Comparison of ENCODE assay signal across 25 cellular contexts in the genomic region with DNA sequence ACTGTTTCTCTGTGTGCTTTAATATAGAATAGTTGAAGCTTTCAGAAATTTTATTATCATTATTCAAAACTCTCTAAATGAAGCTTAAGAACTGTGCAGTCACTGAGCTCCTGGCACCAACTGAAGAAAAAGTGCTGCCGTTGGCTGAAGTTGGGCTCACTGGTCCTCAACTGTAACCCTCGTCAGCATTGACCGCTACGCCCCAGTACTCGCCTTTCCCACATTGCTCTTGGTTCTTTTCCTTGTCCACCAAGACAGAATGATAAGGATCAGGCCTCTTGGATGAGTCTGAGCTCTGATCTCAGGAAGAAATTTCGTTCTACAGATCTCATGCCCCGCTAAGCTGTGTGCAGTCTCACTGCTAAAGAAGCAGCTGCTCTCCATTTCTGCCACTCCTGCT. TPM values are rescaled to one million over a fixed set of nuclear protein-coding genes. Genes with fewer than 3 reads are reported as not detected.
DNase-seq lines count a peak whose midpoint lies in the region; ATAC-seq and TF ChIP-seq lines count a peak whose summit lies in the region.
"Had no signal": no experiment of that assay in that cellular context is flagged by ENCODE, and none has a peak within 500 bp of the region (broad histone marks: within the 10 kb centered on the region; RNA-seq: fewer than 3 reads in every experiment).

No MANE protein-coding gene starts in this region.

- TF ChIP-seq CTCF in Calu3 (IDR thresholded peaks at IDR 0.05; ENCODE audit: unreplicated experiment): no peak
- no peak for TF ChIP-seq CTCF in mucosa of descending colon (IDR thresholded peaks at IDR 0.05)

- H3K36me3 Mint-ChIP-seq in Calu3 (ENCODE audit: insufficient read depth, unreplicated experiment): peaks cover 18% of the 10 kb centered on the region
- H3K36me3 Mint-ChIP-seq in activated T-helper 1 cell treated with anti-CD3 and anti-CD28 coated beads, Interleukin-12 subunit alpha, Interleukin-12 subunit beta, Interleukin-2, Interleukin-4 antibody, amounts not matched to agents 30 ng/mL and 10 ng/mL and 1 ng/mL, durations not matched to agents 14 hours and 24 hours and 36 hours (ENCODE audit: low read depth): peaks cover 10% of the 10 kb centered on the region

- no peaks in the 10 kb centered on the region for H3K27me3 Mint-ChIP-seq in Calu3 (ENCODE audit: unreplicated experiment)
- peaks cover 5% of the 10 kb centered on the region for H3K27me3 Mint-ChIP-seq in activated T-helper 1 cell treated with anti-CD3 and anti-CD28 coated beads, Interleukin-12 subunit alpha, Interleukin-12 subunit beta, Interleukin-2, Interleukin-4 antibody, amounts not matched to agents 30 ng/mL and 10 ng/mL and 1 ng/mL, durations not matched to agents 14 hours and 24 hours and 36 hours (ENCODE audit: insufficient read depth)

- CTCF ChIA-PET in Calu3 (lab: Charles Lee): no interaction called here

- no peaks in the 10 kb centered on the region for H3K9me3 Mint-ChIP-seq in Calu3 (ENCODE audit: low read depth, unreplicated experiment)
- no peaks in the 10 kb centered on the region for H3K9me3 Mint-ChIP-seq in activated T-helper 1 cell treated with anti-CD3 and anti-CD28 coated beads, Interleukin-12 subunit alpha, Interleukin-12 subunit beta, Interleukin-2, Interleukin-4 antibody, amounts not matched to agents 30 ng/mL and 10 ng/mL and 1 ng/mL, durations not matched to agents 14 hours and 24 hours and 36 hours
- H3K9me3 Mint-ChIP-seq: CD4-positive, alpha-beta T cell; IgD-negative memory B cell had no signal

- no peaks in the 10 kb centered on the region for H3K36me3 ChIP-seq in mucosa of descending colon (ENCODE audit: low read depth)

- no peak overlapping the region for H3K4me3 Mint-ChIP-seq in Calu3 (ENCODE audit: low read depth, unreplicated experiment)
- no peak overlapping the region for H3K4me3 Mint-ChIP-seq in activated T-helper 1 cell treated with anti-CD3 and anti-CD28 coated beads, Interleukin-12 subunit alpha, Interleukin-12 subunit beta, Interleukin-2, Interleukin-4 antibody, amounts not matched to agents 30 ng/mL and 10 ng/mL and 1 ng/mL, durations not matched to agents 14 hours and 24 hours and 36 hours
- H3K4me3 Mint-ChIP-seq: CD4-positive, alpha-beta T cell; IgD-negative memory B cell had no signal

- peaks cover 5% of the 10 kb centered on the region for H3K4me1 ChIP-seq in mucosa of descending colon (ENCODE audit: low read depth)
- H3K4me1 ChIP-seq: BLaER1 had no signal

- no peaks in the 10 kb centered on the region for H3K9me3 ChIP-seq in mucosa of descending colon
- H3K9me3 ChIP-seq: BLaER1 had no signal

- H3K4me1 Mint-ChIP-seq in Calu3 (ENCODE audit: low read depth, unreplicated experiment): peaks cover 8% of the 10 kb centered on the region
- H3K4me1 Mint-ChIP-seq in activated T-helper 1 cell treated with anti-CD3 and anti-CD28 coated beads, Interleukin-12 subunit alpha, Interleukin-12 subunit beta, Interleukin-2, Interleukin-4 antibody, amounts not matched to agents 30 ng/mL and 10 ng/mL and 1 ng/mL, durations not matched to agents 14 hours and 24 hours and 36 hours (ENCODE audit: low read depth): no peaks in the 10 kb centered on the region

- no peak overlapping the region for H3K4me3 ChIP-seq in mucosa of descending colon
- H3K4me3 ChIP-seq: BLaER1 had no signal

- peak overlapping the region; percentile 3 for H3K27ac Mint-ChIP-seq in Calu3 (ENCODE audit: unreplicated experiment)
- no peak overlapping the region for H3K27ac Mint-ChIP-seq in activated T-helper 1 cell treated with anti-CD3 and anti-CD28 coated beads, Interleukin-12 subunit alpha, Interleukin-12 subunit beta, Interleukin-2, Interleukin-4 antibody, amounts not matched to agents 30 ng/mL and 10 ng/mL and 1 ng/mL, durations not matched to agents 14 hours and 24 hours and 36 hours
- H3K27ac Mint-ChIP-seq: CD4-positive, alpha-beta T cell; IgD-negative memory B cell had no signal

- ATAC-seq in mucosa of descending colon (peak; percentile 3), HG02885 (IDR thresholded peaks at IDR 0.05; ENCODE audit: poor library complexity, unreplicated experiment) (no peak)
- ATAC-seq: HCT116 had no signal

- BruUV-seq in Calu3 (replicated peaks; lab: Mats Ljungman, UMichigan): no TSS peak

- peak; percentile 50 for DNase-seq in NCI-H510A treated with DMSO at 0.1 percent for 48 hours (lab: John Stamatoyannopoulos, UW)
- no peak for DNase-seq in NCI-H510A (lab: John Stamatoyannopoulos, UW)
- DNase-seq in Calu3: no peak
- DNase-seq in amniotic epithelial cell (ENCODE audit: low read depth): peak; percentile 18
- no peak for DNase-seq in mucosa of descending colon
- DNase-seq in T-helper 2 cell: no peak
- no peak for DNase-seq in activated T-helper 1 cell treated with anti-CD3 and anti-CD28 coated beads, Interleukin-12 subunit alpha, Interleukin-12 subunit beta, Interleukin-2, Interleukin-4 antibody, amounts not matched to agents 30 ng/mL and 10 ng/mL and 1 ng/mL, durations not matched to agents 14 hours and 24 hours and 36 hours (ENCODE audit: low spot score)
- DNase-seq: ACHN; CD4-positive, alpha-beta T cell; COR-L47; DMS 273 treated with DMSO at 0.1 percent for 48 hours; DMS79 treated with DMSO at 0.1 percent for 48 hours; Karpas-422; MV-4-11; NCI-H1105 treated with DMSO at 0.1 percent for 48 hours; NCI-H2029 treated with DMSO at 0.1 percent for 48 hours; NCI-H2171; NCI-H345; NCI-H526; RPMI8226; SHP77 treated with DMSO at 0.1 percent for 48 hours had no signal

- intact Hi-C loops in Calu3 (cut with micrococcal nuclease; ENCODE audit: unreplicated experiment): no loop called here
- intact Hi-C loops in mucosa of descending colon (cut with DNase I, micrococcal nuclease): no loop called here
- intact Hi-C loops in activated T-helper 1 cell treated with anti-CD3 and anti-CD28 coated beads, Interleukin-12 subunit alpha, Interleukin-12 subunit beta, Interleukin-2, Interleukin-4 antibody, amounts not matched to agents 30 ng/mL and 10 ng/mL and 1 ng/mL, durations not matched to agents 14 hours and 24 hours and 36 hours (cut with micrococcal nuclease): no loop called here

RNA-seq across cellular contexts. Expression of a gene that starts 7.9 kb away (rescaled TPM):
- total RNA-seq in Calu3 (2022) (12.7 and 14.5 TPM in 2 replicates), mucosa of descending colon (10 to 100 TPM in 1 of 3 donors, 1 to 10 TPM in 2; 5.5 to 17.2 (median 6.0) TPM)
- total RNA-seq in activated T-helper 1 cell treated with anti-CD3 and anti-CD28 coated beads, Interleukin-12 subunit alpha, Interleukin-12 subunit beta, Interleukin-2, Interleukin-4 antibody, amounts not matched to agents 30 ng/mL and 10 ng/mL and 1 ng/mL, durations not matched to agents 14 hours and 24 hours and 36 hours: 15.1 and 16.3 TPM in 2 replicates

RNA-seq across cellular contexts. Expression of a gene that starts 22.5 kb away (rescaled TPM):
- total RNA-seq in Calu3 (2022): 312 and 373 TPM in 2 replicates
- total RNA-seq in mucosa of descending colon: 100 to 1,000 TPM; 323 to 533 (median 462) TPM
- 316 and 329 TPM in 2 replicates for total RNA-seq in activated T-helper 1 cell treated with anti-CD3 and anti-CD28 coated beads, Interleukin-12 subunit alpha, Interleukin-12 subunit beta, Interleukin-2, Interleukin-4 antibody, amounts not matched to agents 30 ng/mL and 10 ng/mL and 1 ng/mL, durations not matched to agents 14 hours and 24 hours and 36 hours

RNA-seq across cellular contexts. Expression of a gene that starts 22.6 kb away (rescaled TPM):
- total RNA-seq in Calu3 (2022): 15.0 and 16.2 TPM in 2 replicates
- total RNA-seq in mucosa of descending colon: 10 to 100 TPM in 1 of 3 donors, 1 to 10 TPM in 2; 8.6 to 10.5 (median 9.1) TPM
- 11.0 and 12.3 TPM in 2 replicates for total RNA-seq in activated T-helper 1 cell treated with anti-CD3 and anti-CD28 coated beads, Interleukin-12 subunit alpha, Interleukin-12 subunit beta, Interleukin-2, Interleukin-4 antibody, amounts not matched to agents 30 ng/mL and 10 ng/mL and 1 ng/mL, durations not matched to agents 14 hours and 24 hours and 36 hours

Comparison
In these comparisons a context has a peak if more than half of its experiments do, and no peak if none do; other contexts are left out.
1. DNase-seq: peak in NCI-H510A treated with DMSO at 0.1 percent for 48 hours (single experiment) and amniotic epithelial cell (single experiment); none in NCI-H510A (single experiment), Calu3 (single experiment), mucosa of descending colon (0 of 3), T-helper 2 cell (0 of 5) and activated T-helper 1 cell treated with anti-CD3 and anti-CD28 coated beads, Interleukin-12 subunit alpha, Interleukin-12 subunit beta, Interleukin-2, Interleukin-4 antibody, amounts not matched to agents 30 ng/mL and 10 ng/mL and 1 ng/mL, durations not matched to agents 14 hours and 24 hours and 36 hours (single experiment).